In genomic region chr19:19348266-19348665, GRCh38 we compare ENCODE assay signal across 19 cellular contexts. TPM values are rescaled to one million over a fixed set of nuclear protein-coding genes. Genes with fewer than 3 reads are reported as not detected.
A peak's percentile ranks its signal among the peaks of the same experiment; 100 is the strongest.
DNase-seq lines count a peak whose midpoint lies in the region; ATAC-seq, FAIRE-seq and TF ChIP-seq lines count a peak whose summit lies in the region.
"Had no signal": no experiment of that assay in that cellular context is flagged by ENCODE, and none has a peak within 500 bp of the region (broad histone marks: within the 10 kb centered on the region; RNA-seq: fewer than 3 reads in every experiment).

No MANE protein-coding gene starts in this region.

- POLR2A ChIA-PET in MCF 10A (lab: Yijun Ruan, JAX) (interaction anchor here (0.6 kb wide), 1 partner anchor 27 kb away, joined by 3 read pairs; no protein-coding TSS in a partner anchor), GM12878 (lab: Charles Lee) (no interaction called here)

- H3K36me3 ChIP-seq in breast epithelium, result peaks cover 10% of the 10 kb centered on the region
- H3K36me3 ChIP-seq in GM12878 (ENCODE audit: control insufficient read depth in 2 of 2, insufficient read depth in 2 of 2, low read length in 1 of 2), result peaks cover 16 to 20% of the 10 kb centered on the region in 2 experiments; a peak in 3 of 4 replicates

- DNase-seq in MCF 10A (ENCODE audit: unreplicated experiment), result peak; percentile 36
- no peak for DNase-seq in breast epithelium (ENCODE audit: low spot score in 2 of 2)
- no peak for DNase-seq in GM12878 (ENCODE audit: low read depth, low spot score)
- DNase-seq in fibroblast of mammary gland (ENCODE audit: low read depth), result peak; percentile 46
- DNase-seq in stimulated activated CD4-positive, alpha-beta T cell treated with anti-CD3 and anti-CD28 coated beads, Interleukin-4, amount 100 ng/mL, for 1 hour, result no peak
- no peak for DNase-seq in ACHN
- no peak for DNase-seq in T1000 (lab: John Stamatoyannopoulos, UW)
- DNase-seq in retina, result no peak
- DNase-seq: 8988T; CD8-positive, alpha-beta memory T cell; DMS79 treated with DMSO at 0.1 percent for 48 hours; MV-4-11; NCI-H1930; NCI-H446; NCI-H69; SIG-M5 had no signal

- SMC1A ChIA-PET in GM12878 (lab: Charles Lee; ENCODE audit: uncharacterized antibody, unreplicated experiment), result interaction anchor here (0.6 kb wide), 1 partner anchor 55 kb away, joined by 3 read pairs; no protein-coding TSS in a partner anchor

- H3K4me3 ChIP-seq in breast epithelium, result no peak overlapping the region
- no peak overlapping the region for H3K4me3 ChIP-seq in GM12878
- no peak overlapping the region for H3K4me3 ChIP-seq in fibroblast of mammary gland (ENCODE audit: control insufficient read depth, low read depth, low read length)
- H3K4me3 ChIP-seq: BLaER1 had no signal

- H3K4me2 ChIP-seq in GM12878 (ENCODE audit: control insufficient read depth, insufficient read depth), result no peak overlapping the region
- H3K4me2 ChIP-seq: BLaER1 had no signal

- RAD21 ChIA-PET in GM12878 (lab: Charles Lee; ENCODE audit: unreplicated experiment), result no interaction called here

- intact Hi-C loops in MCF 10A (cut with micrococcal nuclease) (no loop called here), breast epithelium (cut with DNase I; ENCODE audit: low total_unique reads) (no loop called here), GM12878 (cut with micrococcal nuclease; ENCODE audit: unreplicated experiment) (no loop called here)

- no peak overlapping the region for H3K4me3 Mint-ChIP-seq in MCF 10A (ENCODE audit: unreplicated experiment)
- H3K4me3 Mint-ChIP-seq: CD8-positive, alpha-beta memory T cell; IgD-negative memory B cell had no signal

- no peak for TF ChIP-seq POLR2A in breast epithelium (IDR thresholded peaks at IDR 0.05)
- peak; percentile 5; the same call in 1 of the 2 replicates for TF ChIP-seq POLR2A in GM12878 (IDR thresholded peaks at IDR 0.05; ENCODE audit: low read depth, low read length)

- BruUV-seq in MCF 10A (replicated peaks; lab: Mats Ljungman, UMichigan), result no TSS peak
- no TSS peak for BruUV-seq in GM12878 (replicated peaks; lab: Mats Ljungman, UMichigan)

- no peaks in the 10 kb centered on the region for H4K20me1 ChIP-seq in GM12878 (ENCODE audit: control insufficient read depth, insufficient read depth)

- no peak overlapping the region for H3K9ac ChIP-seq in GM12878 (ENCODE audit: control insufficient read depth, insufficient read depth, low read length)
- H3K9ac ChIP-seq: BLaER1 had no signal

- H3K79me2 ChIP-seq in GM12878 (ENCODE audit: control insufficient read depth, insufficient read depth, low read length), result no peaks in the 10 kb centered on the region

- TF ChIP-seq RAD21 in GM12878 (IDR thresholded peaks at IDR 0.05; ENCODE audit: insufficient read depth, low read depth, low read length), result no peak

- CTCF ChIA-PET in MCF 10A (lab: Yijun Ruan, JAX), result interaction anchor here (0.6 kb wide), 1 partner anchor 143 kb away, joined by 3 read pairs; no protein-coding TSS in a partner anchor
- CTCF ChIA-PET in GM12878 (lab: Yijun Ruan, JAX), result no interaction called here

- H3K27me3 ChIP-seq in breast epithelium, result no peaks in the 10 kb centered on the region
- no peaks in the 10 kb centered on the region for H3K27me3 ChIP-seq in GM12878 (replicated peaks in 1 of 2; ENCODE audit: control insufficient read depth in 2 of 2, insufficient read depth in 2 of 2, low read length in 1 of 2)
- H3K27me3 ChIP-seq: BLaER1 had no signal

- no peaks in the 10 kb centered on the region for H3K9me3 ChIP-seq in breast epithelium
- no peaks in the 10 kb centered on the region for H3K9me3 ChIP-seq in GM12878 (replicated peaks; ENCODE audit: control insufficient read depth, insufficient read depth, low read length)
- H3K9me3 ChIP-seq: BLaER1 had no signal

- no peaks in the 10 kb centered on the region for H3K4me1 ChIP-seq in breast epithelium
- H3K4me1 ChIP-seq in GM12878 (ENCODE audit: control insufficient read depth, insufficient read depth, low read length), result no peaks in the 10 kb centered on the region
- H3K4me1 ChIP-seq: BLaER1 had no signal

- no peak for ATAC-seq in GM12878

- H2AFZ ChIP-seq in GM12878 (ENCODE audit: control insufficient read depth, low read depth, low read length), result no peak overlapping the region

- no peak for TF ChIP-seq EP300 in GM12878 (IDR thresholded peaks at IDR 0.05; ENCODE audit: borderline replicate concordance in 1 of 2, control insufficient read depth in 1 of 2, low read depth in 2 of 2, low read length in 2 of 2)

- H3K4me1 Mint-ChIP-seq in MCF 10A (ENCODE audit: insufficient read depth, unreplicated experiment), result no peaks in the 10 kb centered on the region
- H3K4me1 Mint-ChIP-seq: CD8-positive, alpha-beta memory T cell; IgD-negative memory B cell had no signal

- WGBS in GM12878 (ENCODE audit: insufficient coverage, insufficient replicate concordance, low lambda C conversion rate, missing lambda C conversion rate), result 84% methylated on average over 7 of the region's 9 CpGs

- H3K36me3 Mint-ChIP-seq in MCF 10A (ENCODE audit: insufficient read depth, unreplicated experiment), result peaks cover 54% of the 10 kb centered on the region

- H3K27ac ChIP-seq in breast epithelium (no peak overlapping the region), GM12878 (ENCODE audit: control insufficient read depth, insufficient read depth) (no peak overlapping the region)
- H3K27ac ChIP-seq: BLaER1 had no signal

- in situ Hi-C loops in GM12878 (cut with MboI) (no loop called here), ACHN (cut with HindIII; ENCODE audit: low pct_ligation_motif_present, low pct_unique_long_range_greater_than_20kb, low sequenced_read_pairs) (no loop called here)

- TF ChIP-seq CTCF in MCF 10A (IDR thresholded peaks at IDR 0.05; ENCODE audit: unreplicated experiment), result no peak
- no peak for TF ChIP-seq CTCF in breast epithelium (IDR thresholded peaks at IDR 0.05)
- no peak for TF ChIP-seq CTCF in GM12878 (IDR thresholded peaks at IDR 0.05 in 2 of 3, conservative IDR thresholded peaks at IDR 0.05 in 1 of 3; ENCODE audit: control insufficient read depth in 2 of 3, extremely low read depth in 1 of 3, insufficient read depth in 1 of 3, low read depth in 3 of 3, low read length in 3 of 3)
- no peak for TF ChIP-seq CTCF in fibroblast of mammary gland (conservative IDR thresholded peaks at IDR 0.05; ENCODE audit: control insufficient read depth, insufficient read depth, low read depth, low read length)

- no peaks in the 10 kb centered on the region for H3K9me3 Mint-ChIP-seq in MCF 10A (ENCODE audit: unreplicated experiment)
- H3K9me3 Mint-ChIP-seq: CD8-positive, alpha-beta memory T cell; IgD-negative memory B cell had no signal

- FAIRE-seq in GM12878 (lab: Jason Lieb, UNC), result no peak
- FAIRE-seq: H54 had no signal

- H3K27ac Mint-ChIP-seq in MCF 10A (ENCODE audit: low read depth, unreplicated experiment), result no peak overlapping the region
- H3K27ac Mint-ChIP-seq: CD8-positive, alpha-beta memory T cell; IgD-negative memory B cell had no signal

- no peaks in the 10 kb centered on the region for H3K27me3 Mint-ChIP-seq in MCF 10A (ENCODE audit: insufficient read depth, unreplicated experiment)
- H3K27me3 Mint-ChIP-seq: CD8-positive, alpha-beta memory T cell; IgD-negative memory B cell had no signal

RNA-seq across cellular contexts. Expression of gene MAU2, which starts 27.6 kb away (rescaled TPM):
- 50.1 and 55.9 TPM in 2 replicates for total RNA-seq in MCF 10A (2022)
- total RNA-seq in breast epithelium, result 10 to 100 TPM; 33.4 to 59.4 (median 53.1) TPM
- total RNA-seq in GM12878 (2013; cell fraction: nucleolus; rRNA removed), result 165 and 196 TPM in 2 replicates
- 21.5 and 25.5 TPM in 2 replicates for total RNA-seq in GM12878 (2014; rRNA removed)
- total RNA-seq in GM12878 (2014; rRNA removed; fragmentation: Illumina TruSeq; extraction: Trizol), result 15.4 and 15.7 TPM in 2 replicates
- 37.3 and 47.2 TPM in 2 replicates for total RNA-seq in GM12878 (2021)
- polyA plus RNA-seq in GM12878 (2011; ENCODE audit: low read depth), result 11.5 TPM
- polyA plus RNA-seq in GM12878 (2011; rRNA removed), result 10.9 and 22.7 TPM in 2 replicates
- polyA plus RNA-seq in GM12878 (2011; cell fraction: cytosol; rRNA removed), result 21.2 and 28.7 TPM in 2 replicates
- 107 and 142 TPM in 2 replicates for polyA plus RNA-seq in GM12878 (2011; cell fraction: nucleus; rRNA removed)
- 21.4 and 28.2 TPM in 2 replicates for polyA plus RNA-seq in GM12878 (2012)
- polyA plus RNA-seq in GM12878 (2014; fragmentation: Illumina TruSeq; extraction: Trizol), result 7.0 and 16.2 TPM in 2 replicates
- polyA plus RNA-seq in GM12878 (2014; fragmentation: Nextera tagmentation; extraction: Ambion mirVana), result 1 to 10 TPM; 1.8 to 2.9 TPM
- 32.2 and 42.7 TPM in 2 replicates for polyA plus RNA-seq in GM12878 (2014; rRNA removed)
- 10 to 100 TPM; 21.6 to 25.8 TPM for polyA plus RNA-seq in GM12878 (2016; fragmentation: Nextera tagmentation; extraction: Ambion mirVana)
- polyA minus RNA-seq in GM12878 (2011; rRNA and poly(A)+ RNA removed), result 47.0 and 85.3 TPM in 2 replicates
- 21.1 and 28.3 TPM in 2 replicates for polyA minus RNA-seq in GM12878 (2011; cell fraction: cytosol; rRNA and poly(A)+ RNA removed)
- polyA minus RNA-seq in GM12878 (2011; cell fraction: nucleus; rRNA and poly(A)+ RNA removed), result 49.1 and 73.1 TPM in 2 replicates

RNA-seq across cellular contexts. Expression of gene SUGP1, which starts 28.0 kb away (rescaled TPM):
- 46.0 and 51.1 TPM in 2 replicates for total RNA-seq in MCF 10A (2022)
- total RNA-seq in breast epithelium, result 10 to 100 TPM; 23.8 to 31.6 (median 29.8) TPM
- 70.1 and 78.7 TPM in 2 replicates for total RNA-seq in GM12878 (2013; cell fraction: nucleolus; rRNA removed)
- total RNA-seq in GM12878 (2014; rRNA removed), result 28.5 and 38.4 TPM in 2 replicates
- total RNA-seq in GM12878 (2014; rRNA removed; fragmentation: Illumina TruSeq; extraction: Trizol), result 27.9 and 28.8 TPM in 2 replicates
- total RNA-seq in GM12878 (2021), result 53.9 and 62.4 TPM in 2 replicates
- 11.5 TPM for polyA plus RNA-seq in GM12878 (2011; ENCODE audit: low read depth)
- polyA plus RNA-seq in GM12878 (2011; rRNA removed), result 28.4 and 38.4 TPM in 2 replicates
- 24.9 and 42.6 TPM in 2 replicates for polyA plus RNA-seq in GM12878 (2011; cell fraction: cytosol; rRNA removed)
- polyA plus RNA-seq in GM12878 (2011; cell fraction: nucleus; rRNA removed), result 136 and 149 TPM in 2 replicates
- polyA plus RNA-seq in GM12878 (2012), result 34.0 and 44.2 TPM in 2 replicates
- polyA plus RNA-seq in GM12878 (2014; fragmentation: Illumina TruSeq; extraction: Trizol), result 19.8 and 37.7 TPM in 2 replicates
- 1 to 10 TPM; 1.6 to 3.6 TPM for polyA plus RNA-seq in GM12878 (2014; fragmentation: Nextera tagmentation; extraction: Ambion mirVana)
- polyA plus RNA-seq in GM12878 (2014; rRNA removed), result 51.4 and 55.6 TPM in 2 replicates
- polyA plus RNA-seq in GM12878 (2016; fragmentation: Nextera tagmentation; extraction: Ambion mirVana), result 10 to 100 TPM; 64.8 to 70.2 TPM
- 21.7 and 31.6 TPM in 2 replicates for polyA minus RNA-seq in GM12878 (2011; rRNA and poly(A)+ RNA removed)
- 9.2 and 16.0 TPM in 2 replicates for polyA minus RNA-seq in GM12878 (2011; cell fraction: cytosol; rRNA and poly(A)+ RNA removed)
- 23.1 and 37.2 TPM in 2 replicates for polyA minus RNA-seq in GM12878 (2011; cell fraction: nucleus; rRNA and poly(A)+ RNA removed)

RNA-seq across cellular contexts. Expression of gene GATAD2A, which starts 57.2 kb away (rescaled TPM):
- total RNA-seq in MCF 10A (2022), result 77.4 and 91.5 TPM in 2 replicates
- total RNA-seq in breast epithelium, result 10 to 100 TPM; 29.1 to 38.7 (median 33.6) TPM
- 28.7 and 30.1 TPM in 2 replicates for total RNA-seq in GM12878 (2013; cell fraction: nucleolus; rRNA removed)
- total RNA-seq in GM12878 (2014; rRNA removed), result 47.1 and 61.8 TPM in 2 replicates
- 27.4 and 38.4 TPM in 2 replicates for total RNA-seq in GM12878 (2014; rRNA removed; fragmentation: Illumina TruSeq; extraction: Trizol)
- total RNA-seq in GM12878 (2021), result 161 and 173 TPM in 2 replicates
- 15.5 TPM for polyA plus RNA-seq in GM12878 (2011; ENCODE audit: low read depth)
- 16.9 and 20.1 TPM in 2 replicates for polyA plus RNA-seq in GM12878 (2011; rRNA removed)
- 18.7 and 20.9 TPM in 2 replicates for polyA plus RNA-seq in GM12878 (2011; cell fraction: cytosol; rRNA removed)
- polyA plus RNA-seq in GM12878 (2011; cell fraction: nucleus; rRNA removed), result 21.5 and 39.0 TPM in 2 replicates
- 32.1 and 35.4 TPM in 2 replicates for polyA plus RNA-seq in GM12878 (2012)
- 8.6 and 28.0 TPM in 2 replicates for polyA plus RNA-seq in GM12878 (2014; fragmentation: Illumina TruSeq; extraction: Trizol)
- 1 to 10 TPM; 2.6 to 2.7 TPM for polyA plus RNA-seq in GM12878 (2014; fragmentation: Nextera tagmentation; extraction: Ambion mirVana)
- 60.3 and 70.8 TPM in 2 replicates for polyA plus RNA-seq in GM12878 (2014; rRNA removed)
- polyA plus RNA-seq in GM12878 (2016; fragmentation: Nextera tagmentation; extraction: Ambion mirVana), result 10 to 100 TPM; 31.4 to 32.7 TPM
- polyA minus RNA-seq in GM12878 (2011; rRNA and poly(A)+ RNA removed), result 16.8 and 17.2 TPM in 2 replicates
- 29.5 and 34.5 TPM in 2 replicates for polyA minus RNA-seq in GM12878 (2011; cell fraction: cytosol; rRNA and poly(A)+ RNA removed)
- polyA minus RNA-seq in GM12878 (2011; cell fraction: nucleus; rRNA and poly(A)+ RNA removed), result 5.1 and 11.0 TPM in 2 replicates

Comparison
In these comparisons a context has a peak if more than half of its experiments do, and no peak if none do; other contexts are left out.
1. DNase-seq: peak in MCF 10A (single experiment) and fibroblast of mammary gland (single experiment); none in breast epithelium (0 of 2), GM12878 (single experiment), stimulated activated CD4-positive, alpha-beta T cell treated with anti-CD3 and anti-CD28 coated beads, Interleukin-4, amount 100 ng/mL, for 1 hour (single experiment), ACHN (single experiment), T1000 (single experiment) and retina (single experiment).